In genomic region chr1:20732588-20733360, GRCh38 we compare ENCODE assay signal across 1 cellular context.
A peak's percentile ranks its signal among the peaks of the same experiment; 100 is the strongest.
TF ChIP-seq lines count a peak whose summit lies in the region.

SH2D5 (minus strand) TSS chr1:20732703; CDS start chr1:20728044, 4,659 bp downstream.

TF ChIP-seq in A549, 52 proteins besides CTCF, POLR2A, EP300 and RAD21 (continued from another document):
- TF ChIP-seq E2F6 (IDR thresholded peaks at IDR 0.05; ENCODE audit: borderline replicate concordance, low read depth) = peak; percentile 59; the same call in 1 of the 2 replicates
- no peak for TF ChIP-seq TP53 (CRISPR knock-in tag; IDR thresholded peaks at IDR 0.05)
- 0 out of 4 replicates have a peak, but pooled peaks of 1 of the 2 experiments have one; percentile 22 for TF ChIP-seq CEBPB (IDR thresholded peaks at IDR 0.05)
- no peak for TF ChIP-seq ZC3H11A (IDR thresholded peaks at IDR 0.05)
- TF ChIP-seq SMC3 (IDR thresholded peaks at IDR 0.05) = 0 out of 3 replicates have a peak, but pooled peaks have one; percentile 6
- TF ChIP-seq NR3C1 (IDR thresholded peaks at IDR 0.05) = no peak
- TF ChIP-seq ELK1 (IDR thresholded peaks at IDR 0.05; ENCODE audit: low read depth, low read length) = no peak
- no peak for TF ChIP-seq HMGXB4 (CRISPR knock-in tag; IDR thresholded peaks at IDR 0.05; ENCODE audit: borderline replicate concordance)
- no peak for TF ChIP-seq ESRRA (IDR thresholded peaks at IDR 0.05; ENCODE audit: borderline replicate concordance, low read length)
- TF ChIP-seq JUNB (IDR thresholded peaks at IDR 0.05) = peak; percentile 54
- TF ChIP-seq MYC (IDR thresholded peaks at IDR 0.05; ENCODE audit: borderline replicate concordance, low read length) = peak; percentile 57; the same call in 1 of the 2 replicates
- 0 out of 2 replicates have a peak, but pooled peaks have one; percentile 58 for TF ChIP-seq FOSB (CRISPR knock-in tag; IDR thresholded peaks at IDR 0.05)
- TF ChIP-seq JUN (IDR thresholded peaks at IDR 0.05) = peak in 1 of 2 experiments; percentile 38; a peak in 1 of 5 replicates
